8 cellular contexts compared by ENCODE assay signal in the genomic region with DNA sequence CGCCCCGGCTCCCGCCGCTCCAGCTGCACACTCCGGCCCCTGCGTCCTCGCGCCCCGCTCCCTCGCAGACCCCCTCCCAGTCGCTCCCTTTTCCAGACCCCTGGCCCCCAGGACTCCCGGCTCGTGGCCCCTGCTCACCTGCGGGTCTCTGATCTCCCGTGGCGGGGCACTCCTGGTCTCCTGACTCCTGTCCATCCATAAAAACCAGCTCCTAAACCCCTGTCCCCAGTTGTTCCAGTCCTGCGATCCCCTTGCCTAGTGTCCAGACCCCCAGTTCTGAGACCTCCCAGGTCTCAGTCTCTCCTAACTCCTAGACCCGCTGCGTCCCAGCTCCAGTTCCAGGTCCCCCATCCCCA. TPM values are rescaled to one million over a fixed set of nuclear protein-coding genes. Genes with fewer than 3 reads are reported as not detected.
DNase-seq lines count a peak whose midpoint lies in the region; ATAC-seq, FAIRE-seq and TF ChIP-seq lines count a peak whose summit lies in the region.

No MANE protein-coding gene starts in this region.

- TF ChIP-seq POLR2A in GM12892 (IDR thresholded peaks at IDR 0.05; ENCODE audit: low read depth, low read length): no peak

- peak overlapping the region; percentile 76 for H3K9ac ChIP-seq in ES-I3 (ENCODE audit: low read depth, low read length)
- no peak overlapping the region for H3K9ac ChIP-seq in HUES48 (ENCODE audit: low read depth, low read length)

- peak overlapping the region; percentile 93 for H3K27ac Mint-ChIP-seq in central memory CD8-positive, alpha-beta T cell (ENCODE audit: low read depth)

- no peak for ATAC-seq in central memory CD8-positive, alpha-beta T cell (replicated peaks; ENCODE audit: extremely low read depth, poor library complexity, severe bottlenecking)
- ATAC-seq in HG02981 (IDR thresholded peaks at IDR 0.05; ENCODE audit: unreplicated experiment) (no peak), HG03457 (IDR thresholded peaks at IDR 0.05; ENCODE audit: unreplicated experiment) (no peak)

- peaks cover 8% of the 10 kb centered on the region for H3K36me3 Mint-ChIP-seq in central memory CD8-positive, alpha-beta T cell (ENCODE audit: insufficient read depth)

- no peaks in the 10 kb centered on the region for H3K27me3 Mint-ChIP-seq in central memory CD8-positive, alpha-beta T cell

- H3K27ac ChIP-seq in HUES48 (ENCODE audit: low read depth, low read length): no peak overlapping the region
- H3K27ac ChIP-seq in muscle layer of duodenum (ENCODE audit: low read length): peak overlapping the region; percentile 79

- H3K36me3 ChIP-seq in ES-I3 (ENCODE audit: insufficient read depth, low read length) (no peaks in the 10 kb centered on the region), HUES48 (ENCODE audit: control insufficient read depth, insufficient read depth, low read length) (no peaks in the 10 kb centered on the region), muscle layer of duodenum (ENCODE audit: control insufficient read depth in 1 of 2, insufficient read depth in 2 of 2, low read length in 2 of 2) (no peaks in the 10 kb centered on the region)

- no peak for FAIRE-seq in GM12892 (lab: Jason Lieb, UNC)

- peak overlapping the region; percentile 93 for H3K4me3 Mint-ChIP-seq in central memory CD8-positive, alpha-beta T cell

- DNase-seq in central memory CD8-positive, alpha-beta T cell (ENCODE audit: low spot score in 2 of 2): no peak
- no peak for DNase-seq in GM12892 (ENCODE audit: insufficient read length)
- no peak for DNase-seq in SIG-M5 (lab: John Stamatoyannopoulos, UW)

- H3K9me3 ChIP-seq in ES-I3 (ENCODE audit: control insufficient read depth, insufficient read depth, low read length): no peaks in the 10 kb centered on the region
- H3K9me3 ChIP-seq in HUES48 (ENCODE audit: control insufficient read depth, insufficient read depth, low read length): no peaks in the 10 kb centered on the region
- no peaks in the 10 kb centered on the region for H3K9me3 ChIP-seq in muscle layer of duodenum (ENCODE audit: control insufficient read depth in 1 of 2, low read length in 2 of 2)

- no peaks in the 10 kb centered on the region for H3K27me3 ChIP-seq in HUES48 (ENCODE audit: control insufficient read depth, insufficient read depth, low read length)
- no peaks in the 10 kb centered on the region for H3K27me3 ChIP-seq in muscle layer of duodenum (ENCODE audit: low read depth, low read length)

- H3K4me1 ChIP-seq in ES-I3 (ENCODE audit: insufficient read depth, low read length) (no peaks in the 10 kb centered on the region), HUES48 (ENCODE audit: control insufficient read depth, insufficient read depth, low read length) (0 out of 2 replicates have a peak, but pooled peaks cover 5% of the 10 kb centered on the region), muscle layer of duodenum (ENCODE audit: control insufficient read depth in 1 of 2, insufficient read depth in 2 of 2, low read length in 2 of 2) (peaks cover 9 to 23% of the 10 kb centered on the region in 2 donors)

- H3K4me1 Mint-ChIP-seq in central memory CD8-positive, alpha-beta T cell: peaks cover 45% of the 10 kb centered on the region

- H3K4me3 ChIP-seq in HUES48 (ENCODE audit: low read depth, low read length): peak overlapping the region; percentile 78
- H3K4me3 ChIP-seq in muscle layer of duodenum (ENCODE audit: low read depth in 1 of 2, low read length in 2 of 2): peak overlapping the region; percentile 89 to 95

- H3K9me3 Mint-ChIP-seq in central memory CD8-positive, alpha-beta T cell: no peaks in the 10 kb centered on the region

RNA-seq across cellular contexts. Expression of gene SNX29, which starts 0.3 kb away (rescaled TPM):
- 22.8 TPM for polyA plus RNA-seq in GM12892 (2012; ENCODE audit: missing spikeins)

RNA-seq across cellular contexts. Expression of gene TNFRSF17, which starts 11.8 kb away (rescaled TPM):
- 107 TPM for polyA plus RNA-seq in GM12892 (2012; ENCODE audit: missing spikeins)

RNA-seq across cellular contexts. Expression of gene NPIPB2, which starts 35.0 kb away (rescaled TPM):
- 7.5 TPM for polyA plus RNA-seq in GM12892 (2012; ENCODE audit: missing spikeins)
